ENCODE assay signal across 1 cellular context in the genomic region with DNA sequence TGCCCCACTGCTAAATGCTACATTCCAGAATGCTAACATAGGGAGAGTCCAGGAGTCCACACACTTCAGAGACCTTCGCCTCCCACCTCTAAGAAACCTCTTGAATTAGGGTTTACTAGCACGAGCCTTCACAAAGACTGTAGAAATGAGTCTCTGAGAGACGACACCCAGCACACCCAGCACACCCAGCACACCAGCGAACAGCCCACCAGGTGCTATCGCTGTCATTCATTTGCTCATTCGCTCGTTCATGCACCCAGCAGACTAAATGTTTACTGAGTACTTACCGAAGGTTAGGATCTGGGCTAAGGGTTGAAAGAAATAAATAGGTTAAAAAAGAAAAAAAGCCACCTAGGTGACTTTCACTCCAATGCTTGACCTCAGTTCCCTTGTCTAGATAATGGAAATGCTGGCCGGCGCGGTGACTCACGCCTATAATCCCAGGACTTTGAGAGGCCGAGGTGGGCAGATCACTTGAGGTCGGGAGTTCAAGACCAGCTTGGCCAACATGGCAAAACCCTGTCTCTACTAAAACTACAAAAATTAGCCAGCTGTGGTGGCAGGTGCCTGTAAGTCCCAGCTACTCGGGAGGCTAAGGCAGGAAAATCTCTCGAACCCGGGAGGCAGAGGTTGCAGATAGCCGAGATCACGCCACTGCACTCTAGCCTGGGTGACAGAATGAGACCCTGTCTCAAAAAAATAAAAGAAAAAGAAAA.
A peak's percentile ranks its signal among the peaks of the same experiment; 100 is the strongest.
TF ChIP-seq lines count a peak whose summit lies in the region.

No MANE protein-coding gene starts in this region.

TF ChIP-seq in HepG2, 621 proteins besides CTCF, POLR2A, EP300 and RAD21 (continued from another document and continues in another):
- TF ChIP-seq, protein P1, sequence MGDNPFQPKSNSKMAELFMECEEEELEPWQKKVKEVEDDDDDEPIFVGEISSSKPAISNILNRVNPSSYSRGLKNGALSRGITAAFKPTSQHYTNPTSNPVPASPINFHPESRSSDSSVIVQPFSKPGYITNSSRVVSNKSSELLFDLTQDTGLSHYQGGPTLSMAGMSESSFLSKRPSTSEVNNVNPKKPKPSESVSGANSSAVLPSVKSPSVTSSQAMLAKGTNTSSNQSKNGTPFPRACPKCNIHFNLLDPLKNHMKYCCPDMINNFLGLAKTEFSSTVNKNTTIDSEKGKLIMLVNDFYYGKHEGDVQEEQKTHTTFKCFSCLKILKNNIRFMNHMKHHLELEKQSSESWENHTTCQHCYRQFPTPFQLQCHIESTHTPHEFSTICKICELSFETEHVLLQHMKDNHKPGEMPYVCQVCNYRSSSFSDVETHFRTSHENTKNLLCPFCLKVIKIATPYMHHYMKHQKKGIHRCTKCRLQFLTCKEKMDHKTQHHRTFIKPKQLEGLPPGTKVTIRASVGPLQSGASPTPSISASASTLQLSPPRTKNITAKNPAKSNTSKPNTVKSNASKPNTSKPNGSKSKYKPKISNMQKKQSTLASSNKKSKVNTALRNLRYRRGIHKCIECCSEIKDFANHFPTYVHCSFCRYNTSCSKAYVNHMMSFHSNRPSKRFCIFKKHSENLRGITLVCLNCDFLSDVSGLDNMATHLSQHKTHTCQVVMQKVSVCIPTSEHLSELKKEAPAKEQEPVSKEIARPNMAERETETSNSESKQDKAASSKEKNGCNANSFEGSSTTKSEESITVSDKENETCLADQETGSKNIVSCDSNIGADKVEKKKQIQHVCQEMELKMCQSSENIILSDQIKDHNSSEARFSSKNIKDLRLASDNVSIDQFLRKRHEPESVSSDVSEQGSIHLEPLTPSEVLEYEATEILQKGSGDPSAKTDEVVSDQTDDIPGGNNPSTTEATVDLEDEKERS (CRISPR knock-in tag; IDR thresholded peaks at IDR 0.05): no peak
- TF ChIP-seq EED (CRISPR knock-in tag; IDR thresholded peaks at IDR 0.05): no peak
- TF ChIP-seq ELF4 (CRISPR knock-in tag; IDR thresholded peaks at IDR 0.05; ENCODE audit: borderline replicate concordance): peak; percentile 36; the same call in 1 of the 2 replicates
- TF ChIP-seq, protein P2, sequence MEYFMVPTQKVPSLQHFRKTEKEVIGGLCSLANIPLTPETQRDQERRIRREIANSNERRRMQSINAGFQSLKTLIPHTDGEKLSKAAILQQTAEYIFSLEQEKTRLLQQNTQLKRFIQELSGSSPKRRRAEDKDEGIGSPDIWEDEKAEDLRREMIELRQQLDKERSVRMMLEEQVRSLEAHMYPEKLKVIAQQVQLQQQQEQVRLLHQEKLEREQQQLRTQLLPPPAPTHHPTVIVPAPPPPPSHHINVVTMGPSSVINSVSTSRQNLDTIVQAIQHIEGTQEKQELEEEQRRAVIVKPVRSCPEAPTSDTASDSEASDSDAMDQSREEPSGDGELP (IDR thresholded peaks at IDR 0.05; ENCODE audit: borderline replicate concordance, low read depth): no peak
- no peak for TF ChIP-seq HMGA1 (CRISPR knock-in tag; conservative IDR thresholded peaks at IDR 0.05)
- TF ChIP-seq IKZF4 (CRISPR knock-in tag; IDR thresholded peaks at IDR 0.05; ENCODE audit: borderline replicate concordance, low read depth, not compliant biosample characterization): no peak
- TF ChIP-seq, protein P3, sequence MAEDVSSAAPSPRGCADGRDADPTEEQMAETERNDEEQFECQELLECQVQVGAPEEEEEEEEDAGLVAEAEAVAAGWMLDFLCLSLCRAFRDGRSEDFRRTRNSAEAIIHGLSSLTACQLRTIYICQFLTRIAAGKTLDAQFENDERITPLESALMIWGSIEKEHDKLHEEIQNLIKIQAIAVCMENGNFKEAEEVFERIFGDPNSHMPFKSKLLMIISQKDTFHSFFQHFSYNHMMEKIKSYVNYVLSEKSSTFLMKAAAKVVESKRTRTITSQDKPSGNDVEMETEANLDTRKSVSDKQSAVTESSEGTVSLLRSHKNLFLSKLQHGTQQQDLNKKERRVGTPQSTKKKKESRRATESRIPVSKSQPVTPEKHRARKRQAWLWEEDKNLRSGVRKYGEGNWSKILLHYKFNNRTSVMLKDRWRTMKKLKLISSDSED (CRISPR knock-in tag; IDR thresholded peaks at IDR 0.05): no peak
- TF ChIP-seq ZNF441 (CRISPR knock-in tag; IDR thresholded peaks at IDR 0.05; ENCODE audit: borderline replicate concordance): no peak
- no peak for TF ChIP-seq CBX2 (IDR thresholded peaks at IDR 0.05; ENCODE audit: low read depth, low read length)
- TF ChIP-seq CBX2 (CRISPR knock-in tag; IDR thresholded peaks at IDR 0.05; ENCODE audit: low read depth): no peak
- no peak for TF ChIP-seq YY1 (IDR thresholded peaks at IDR 0.05; ENCODE audit: insufficient read depth, insufficient replicate concordance, low read depth, low read length)
- TF ChIP-seq, protein P4, sequence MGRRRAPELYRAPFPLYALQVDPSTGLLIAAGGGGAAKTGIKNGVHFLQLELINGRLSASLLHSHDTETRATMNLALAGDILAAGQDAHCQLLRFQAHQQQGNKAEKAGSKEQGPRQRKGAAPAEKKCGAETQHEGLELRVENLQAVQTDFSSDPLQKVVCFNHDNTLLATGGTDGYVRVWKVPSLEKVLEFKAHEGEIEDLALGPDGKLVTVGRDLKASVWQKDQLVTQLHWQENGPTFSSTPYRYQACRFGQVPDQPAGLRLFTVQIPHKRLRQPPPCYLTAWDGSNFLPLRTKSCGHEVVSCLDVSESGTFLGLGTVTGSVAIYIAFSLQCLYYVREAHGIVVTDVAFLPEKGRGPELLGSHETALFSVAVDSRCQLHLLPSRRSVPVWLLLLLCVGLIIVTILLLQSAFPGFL (CRISPR knock-in tag; IDR thresholded peaks at IDR 0.05): no peak
- TF ChIP-seq NFRKB (IDR thresholded peaks at IDR 0.05): no peak
- TF ChIP-seq STAG1 (CRISPR knock-in tag; IDR thresholded peaks at IDR 0.05): no peak; the same call in 1 of the 2 replicates
- no peak for TF ChIP-seq SYNCRIP (IDR thresholded peaks at IDR 0.05; ENCODE audit: insufficient read depth, low read depth, low read length)
- no peak for TF ChIP-seq MYNN (CRISPR knock-in tag; IDR thresholded peaks at IDR 0.05; ENCODE audit: low read depth)
- TF ChIP-seq ZSCAN22 (CRISPR knock-in tag; IDR thresholded peaks at IDR 0.05): no peak
- no peak for TF ChIP-seq ARID2 (CRISPR knock-in tag; IDR thresholded peaks at IDR 0.05; ENCODE audit: borderline replicate concordance)
- TF ChIP-seq ZNF567 (CRISPR knock-in tag; IDR thresholded peaks at IDR 0.05; ENCODE audit: borderline replicate concordance): no peak
- no peak for TF ChIP-seq TMF1 (CRISPR knock-in tag; IDR thresholded peaks at IDR 0.05; ENCODE audit: low read depth)
- TF ChIP-seq GZF1 (CRISPR knock-in tag; IDR thresholded peaks at IDR 0.05): no peak
- TF ChIP-seq BHLHE40 (IDR thresholded peaks at IDR 0.05; ENCODE audit: low read length): no peak
- no peak for TF ChIP-seq KDM6A (CRISPR knock-in tag; IDR thresholded peaks at IDR 0.05; ENCODE audit: low read depth)
- TF ChIP-seq NCOA2 (CRISPR knock-in tag; IDR thresholded peaks at IDR 0.05): peak; percentile 29; the same call in 1 of the 2 replicates
- no peak for TF ChIP-seq ZFY (CRISPR knock-in tag; IDR thresholded peaks at IDR 0.05)
- TF ChIP-seq ZNF343 (CRISPR knock-in tag; IDR thresholded peaks at IDR 0.05): no peak
- no peak for TF ChIP-seq ZNF292 (CRISPR knock-in tag; IDR thresholded peaks at IDR 0.05; ENCODE audit: borderline replicate concordance, low read depth)
- no peak for TF ChIP-seq ZNF143 (CRISPR knock-in tag; IDR thresholded peaks at IDR 0.05)
- peak; percentile 50; the same call in 1 of the 2 replicates for TF ChIP-seq ELF1 (CRISPR knock-in tag; IDR thresholded peaks at IDR 0.05)
- TF ChIP-seq, protein P5, sequence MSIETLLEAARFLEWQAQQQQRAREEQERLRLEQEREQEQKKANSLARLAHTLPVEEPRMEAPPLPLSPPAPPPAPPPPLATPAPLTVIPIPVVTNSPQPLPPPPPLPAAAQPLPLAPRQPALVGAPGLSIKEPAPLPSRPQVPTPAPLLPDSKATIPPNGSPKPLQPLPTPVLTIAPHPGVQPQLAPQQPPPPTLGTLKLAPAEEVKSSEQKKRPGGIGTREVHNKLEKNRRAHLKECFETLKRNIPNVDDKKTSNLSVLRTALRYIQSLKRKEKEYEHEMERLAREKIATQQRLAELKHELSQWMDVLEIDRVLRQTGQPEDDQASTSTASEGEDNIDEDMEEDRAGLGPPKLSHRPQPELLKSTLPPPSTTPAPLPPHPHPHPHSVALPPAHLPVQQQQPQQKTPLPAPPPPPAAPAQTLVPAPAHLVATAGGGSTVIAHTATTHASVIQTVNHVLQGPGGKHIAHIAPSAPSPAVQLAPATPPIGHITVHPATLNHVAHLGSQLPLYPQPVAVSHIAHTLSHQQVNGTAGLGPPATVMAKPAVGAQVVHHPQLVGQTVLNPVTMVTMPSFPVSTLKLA (IDR thresholded peaks at IDR 0.05): no peak
- TF ChIP-seq, protein P6, sequence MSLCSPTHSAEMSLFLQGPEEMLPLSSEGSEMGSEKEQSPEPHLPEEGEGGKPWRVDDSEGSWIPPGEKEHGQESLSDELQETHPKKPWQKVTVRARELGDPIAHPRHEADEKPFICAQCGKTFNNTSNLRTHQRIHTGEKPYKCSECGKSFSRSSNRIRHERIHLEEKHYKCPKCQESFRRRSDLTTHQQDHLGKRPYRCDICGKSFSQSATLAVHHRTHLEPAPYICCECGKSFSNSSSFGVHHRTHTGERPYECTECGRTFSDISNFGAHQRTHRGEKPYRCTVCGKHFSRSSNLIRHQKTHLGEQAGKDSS (CRISPR knock-in tag; IDR thresholded peaks at IDR 0.05; ENCODE audit: borderline replicate concordance, low read depth): peak; percentile 62; the same call in 1 of the 2 replicates
- TF ChIP-seq, protein P7, sequence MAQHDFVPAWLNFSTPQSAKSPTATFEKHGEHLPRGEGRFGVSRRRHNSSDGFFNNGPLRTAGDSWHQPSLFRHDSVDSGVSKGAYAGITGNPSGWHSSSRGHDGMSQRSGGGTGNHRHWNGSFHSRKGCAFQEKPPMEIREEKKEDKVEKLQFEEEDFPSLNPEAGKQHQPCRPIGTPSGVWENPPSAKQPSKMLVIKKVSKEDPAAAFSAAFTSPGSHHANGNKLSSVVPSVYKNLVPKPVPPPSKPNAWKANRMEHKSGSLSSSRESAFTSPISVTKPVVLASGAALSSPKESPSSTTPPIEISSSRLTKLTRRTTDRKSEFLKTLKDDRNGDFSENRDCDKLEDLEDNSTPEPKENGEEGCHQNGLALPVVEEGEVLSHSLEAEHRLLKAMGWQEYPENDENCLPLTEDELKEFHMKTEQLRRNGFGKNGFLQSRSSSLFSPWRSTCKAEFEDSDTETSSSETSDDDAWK (CRISPR knock-in tag; IDR thresholded peaks at IDR 0.05): no peak
- TF ChIP-seq, protein P8, sequence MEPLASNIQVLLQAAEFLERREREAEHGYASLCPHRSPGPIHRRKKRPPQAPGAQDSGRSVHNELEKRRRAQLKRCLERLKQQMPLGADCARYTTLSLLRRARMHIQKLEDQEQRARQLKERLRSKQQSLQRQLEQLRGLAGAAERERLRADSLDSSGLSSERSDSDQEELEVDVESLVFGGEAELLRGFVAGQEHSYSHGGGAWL (CRISPR knock-in tag; IDR thresholded peaks at IDR 0.05): no peak
- no peak for TF ChIP-seq ZNF12 (CRISPR knock-in tag; IDR thresholded peaks at IDR 0.05)
- TF ChIP-seq, protein P9, sequence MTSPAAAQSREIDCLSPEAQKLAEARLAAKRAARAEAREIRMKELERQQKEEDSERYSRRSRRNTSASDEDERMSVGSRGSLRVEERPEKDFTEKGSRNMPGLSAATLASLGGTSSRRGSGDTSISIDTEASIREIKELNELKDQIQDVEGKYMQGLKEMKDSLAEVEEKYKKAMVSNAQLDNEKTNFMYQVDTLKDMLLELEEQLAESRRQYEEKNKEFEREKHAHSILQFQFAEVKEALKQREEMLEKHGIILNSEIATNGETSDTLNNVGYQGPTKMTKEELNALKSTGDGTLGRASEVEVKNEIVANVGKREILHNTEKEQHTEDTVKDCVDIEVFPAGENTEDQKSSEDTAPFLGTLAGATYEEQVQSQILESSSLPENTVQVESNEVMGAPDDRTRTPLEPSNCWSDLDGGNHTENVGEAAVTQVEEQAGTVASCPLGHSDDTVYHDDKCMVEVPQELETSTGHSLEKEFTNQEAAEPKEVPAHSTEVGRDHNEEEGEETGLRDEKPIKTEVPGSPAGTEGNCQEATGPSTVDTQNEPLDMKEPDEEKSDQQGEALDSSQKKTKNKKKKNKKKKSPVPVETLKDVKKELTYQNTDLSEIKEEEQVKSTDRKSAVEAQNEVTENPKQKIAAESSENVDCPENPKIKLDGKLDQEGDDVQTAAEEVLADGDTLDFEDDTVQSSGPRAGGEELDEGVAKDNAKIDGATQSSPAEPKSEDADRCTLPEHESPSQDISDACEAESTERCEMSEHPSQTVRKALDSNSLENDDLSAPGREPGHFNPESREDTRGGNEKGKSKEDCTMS (CRISPR knock-in tag; conservative IDR thresholded peaks at IDR 0.05): no peak
- TF ChIP-seq ZC3H4 (CRISPR knock-in tag; IDR thresholded peaks at IDR 0.05; ENCODE audit: borderline replicate concordance): no peak
- no peak for TF ChIP-seq ZNF33A (CRISPR knock-in tag; IDR thresholded peaks at IDR 0.05; ENCODE audit: borderline replicate concordance)
- TF ChIP-seq AKAP8 (CRISPR knock-in tag; IDR thresholded peaks at IDR 0.05): 0 out of 2 replicates have a peak, but pooled peaks have one; percentile 45
- no peak for TF ChIP-seq SPEN (CRISPR knock-in tag; IDR thresholded peaks at IDR 0.05; ENCODE audit: low read depth)
- TF ChIP-seq KAT7 (CRISPR knock-in tag; IDR thresholded peaks at IDR 0.05; ENCODE audit: borderline replicate concordance): no peak
- peak; percentile 65; the same call in 1 of the 2 replicates for TF ChIP-seq ZMYM4 (CRISPR knock-in tag; IDR thresholded peaks at IDR 0.05)
- no peak for TF ChIP-seq ZBTB8A (CRISPR knock-in tag; IDR thresholded peaks at IDR 0.05; ENCODE audit: borderline replicate concordance, low read depth)
- TF ChIP-seq ZNF337 (CRISPR knock-in tag; IDR thresholded peaks at IDR 0.05; ENCODE audit: borderline replicate concordance, low read depth): 0 out of 2 replicates have a peak, but pooled peaks have one; percentile 26
- TF ChIP-seq ZFP36 (IDR thresholded peaks at IDR 0.05; ENCODE audit: borderline replicate concordance, low read depth, low read length, partially characterized antibody): no peak
- TF ChIP-seq RARG (CRISPR knock-in tag; IDR thresholded peaks at IDR 0.05; ENCODE audit: low read depth): no peak
- TF ChIP-seq, protein P10, sequence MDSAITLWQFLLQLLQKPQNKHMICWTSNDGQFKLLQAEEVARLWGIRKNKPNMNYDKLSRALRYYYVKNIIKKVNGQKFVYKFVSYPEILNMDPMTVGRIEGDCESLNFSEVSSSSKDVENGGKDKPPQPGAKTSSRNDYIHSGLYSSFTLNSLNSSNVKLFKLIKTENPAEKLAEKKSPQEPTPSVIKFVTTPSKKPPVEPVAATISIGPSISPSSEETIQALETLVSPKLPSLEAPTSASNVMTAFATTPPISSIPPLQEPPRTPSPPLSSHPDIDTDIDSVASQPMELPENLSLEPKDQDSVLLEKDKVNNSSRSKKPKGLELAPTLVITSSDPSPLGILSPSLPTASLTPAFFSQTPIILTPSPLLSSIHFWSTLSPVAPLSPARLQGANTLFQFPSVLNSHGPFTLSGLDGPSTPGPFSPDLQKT (CRISPR knock-in tag; IDR thresholded peaks at IDR 0.05; ENCODE audit: borderline replicate concordance): no peak
- no peak for TF ChIP-seq RBM22 (optimal IDR thresholded peaks at IDR 0.05; ENCODE audit: low read length)
- no peak for TF ChIP-seq KLF13 (CRISPR knock-in tag; IDR thresholded peaks at IDR 0.05)
- no peak for TF ChIP-seq TCF12 (IDR thresholded peaks at IDR 0.05)
- TF ChIP-seq TCF12 (CRISPR knock-in tag; IDR thresholded peaks at IDR 0.05): no peak
- TF ChIP-seq TEAD2 (CRISPR knock-in tag; IDR thresholded peaks at IDR 0.05): no peak
- no peak for TF ChIP-seq ZNF660 (CRISPR knock-in tag; IDR thresholded peaks at IDR 0.05; ENCODE audit: borderline replicate concordance, low read depth)
- no peak for TF ChIP-seq CCAR2 (optimal IDR thresholded peaks at IDR 0.05; ENCODE audit: low read depth, low read length)
- no peak for TF ChIP-seq ZNF556 (CRISPR knock-in tag; IDR thresholded peaks at IDR 0.05; ENCODE audit: borderline replicate concordance)
- no peak for TF ChIP-seq SALL2 (CRISPR knock-in tag; IDR thresholded peaks at IDR 0.05)
- TF ChIP-seq LCORL (IDR thresholded peaks at IDR 0.05): no peak
- TF ChIP-seq LCORL (CRISPR knock-in tag; IDR thresholded peaks at IDR 0.05): peak; percentile 73
